Comparison of ENCODE assay signal across 1 cellular context in genomic region chr2:3651686-3652516, GRCh38.
TF ChIP-seq lines count a peak whose summit lies in the region.

No MANE protein-coding gene starts in this region.

TF ChIP-seq in GM12878, 131 proteins besides CTCF, POLR2A, EP300 and RAD21 (continues in another document):
- TF ChIP-seq SRF (IDR thresholded peaks at IDR 0.05; ENCODE audit: low read depth in 2 of 2, low read length in 2 of 2) = peak in 1 of 2 experiments; percentile 21; a peak in 1 of 4 replicates
- no peak for TF ChIP-seq SUPT20H (IDR thresholded peaks at IDR 0.05; ENCODE audit: borderline replicate concordance, control insufficient read depth, low read depth, low read length)
- TF ChIP-seq MEF2B (IDR thresholded peaks at IDR 0.05; ENCODE audit: partially characterized antibody, poor library complexity, severe bottlenecking) = peak; percentile 72
- TF ChIP-seq RFX5 (IDR thresholded peaks at IDR 0.05; ENCODE audit: low read depth, low read length) = 0 out of 2 replicates have a peak, but pooled peaks have one; percentile 19
- no peak for TF ChIP-seq SREBF2 (IDR thresholded peaks at IDR 0.05; ENCODE audit: low read length)
- TF ChIP-seq MXI1 (IDR thresholded peaks at IDR 0.05; ENCODE audit: low read depth, low read length) = 0 out of 2 replicates have a peak, but pooled peaks have one; percentile 47
- TF ChIP-seq RB1 (IDR thresholded peaks at IDR 0.05; ENCODE audit: borderline replicate concordance) = peak; percentile 65; the same call in 1 of the 2 replicates
- peak; percentile 76 to 79 for TF ChIP-seq IKZF2 (IDR thresholded peaks at IDR 0.05)
- peak in 1 of 2 experiments; percentile 46; a peak in 1 of 3 replicates for TF ChIP-seq EGR1 (IDR thresholded peaks at IDR 0.05; ENCODE audit: borderline replicate concordance in 1 of 2, low read depth in 2 of 2, low read length in 2 of 2)
- TF ChIP-seq CREM (IDR thresholded peaks at IDR 0.05; ENCODE audit: low read depth) = peak; percentile 21; the same call in 1 of the 2 replicates
- TF ChIP-seq ZNF274 (IDR thresholded peaks at IDR 0.05; ENCODE audit: insufficient read depth, insufficient read length) = no peak
- no peak for TF ChIP-seq ATF2 (IDR thresholded peaks at IDR 0.05; ENCODE audit: low read length)
- peak; percentile 78 for TF ChIP-seq GATAD2B (conservative IDR thresholded peaks at IDR 0.05; ENCODE audit: low read depth)
- TF ChIP-seq FOXK2 (IDR thresholded peaks at IDR 0.05) = no peak; the same call in 1 of the 2 replicates
- no peak for TF ChIP-seq ETV6 (conservative IDR thresholded peaks at IDR 0.05 in 1 of 2, IDR thresholded peaks at IDR 0.05 in 1 of 2; ENCODE audit: borderline replicate concordance in 1 of 2, low read depth in 1 of 2)
- peak; percentile 38 for TF ChIP-seq NKRF (conservative IDR thresholded peaks at IDR 0.05)
- TF ChIP-seq HDGF (IDR thresholded peaks at IDR 0.05) = no peak; the same call in 1 of the 2 replicates
- no peak for TF ChIP-seq CREB1 (IDR thresholded peaks at IDR 0.05; ENCODE audit: low read depth)
- TF ChIP-seq YY1 (IDR thresholded peaks at IDR 0.05; ENCODE audit: low read depth, low read length) = peak; percentile 95
- peak; percentile 57; the same call in 1 of the 2 replicates for TF ChIP-seq BRCA1 (IDR thresholded peaks at IDR 0.05; ENCODE audit: low read depth, low read length)
- peak; percentile 16; the same call in 1 of the 2 replicates for TF ChIP-seq ZNF687 (IDR thresholded peaks at IDR 0.05)
- 0 out of 2 replicates have a peak, but pooled peaks have one; percentile 57 for TF ChIP-seq CBX5 (IDR thresholded peaks at IDR 0.05; ENCODE audit: low read depth)
- 0 out of 2 replicates have a peak, but pooled peaks have one; percentile 7 for TF ChIP-seq BACH1 (IDR thresholded peaks at IDR 0.05; ENCODE audit: borderline replicate concordance)
- 0 out of 2 replicates have a peak, but pooled peaks have one; percentile 28 for TF ChIP-seq ATF7 (IDR thresholded peaks at IDR 0.05; ENCODE audit: low read depth)
- TF ChIP-seq BMI1 (IDR thresholded peaks at IDR 0.05; ENCODE audit: borderline replicate concordance) = peak; percentile 94
- peak; percentile 50; the same call in 1 of the 2 replicates for TF ChIP-seq ZBTB40 (IDR thresholded peaks at IDR 0.05; ENCODE audit: borderline replicate concordance)
- TF ChIP-seq ESRRA (IDR thresholded peaks at IDR 0.05; ENCODE audit: low read length) = peak; percentile 96
- TF ChIP-seq CEBPZ (IDR thresholded peaks at IDR 0.05; ENCODE audit: low read depth, low read length) = no peak
- TF ChIP-seq BHLHE40 (IDR thresholded peaks at IDR 0.05; ENCODE audit: borderline replicate concordance in 1 of 2, low read depth in 2 of 2, low read length in 1 of 2) = peak; percentile 70 to 78; a peak in 3 of 4 replicates
- TF ChIP-seq E2F4 (IDR thresholded peaks at IDR 0.05; ENCODE audit: low read depth, low read length) = peak; percentile 77; the same call in 1 of the 2 replicates
- TF ChIP-seq TCF12 (IDR thresholded peaks at IDR 0.05; ENCODE audit: low read depth, low read length) = peak; percentile 53; the same call in 1 of the 2 replicates
- no peak for TF ChIP-seq USF1 (IDR thresholded peaks at IDR 0.05; ENCODE audit: borderline replicate concordance, extremely low read length, insufficient read depth, low read depth, low read length)
- TF ChIP-seq ATF3 (IDR thresholded peaks at IDR 0.05; ENCODE audit: borderline replicate concordance, extremely low read depth, low read depth, low read length) = no peak
- TF ChIP-seq ZBTB4 (CRISPR knock-in tag; IDR thresholded peaks at IDR 0.05) = no peak
- 0 out of 2 replicates have a peak, but pooled peaks have one; percentile 31 for TF ChIP-seq MTA2 (IDR thresholded peaks at IDR 0.05; ENCODE audit: low read depth)
